In the genomic region with DNA sequence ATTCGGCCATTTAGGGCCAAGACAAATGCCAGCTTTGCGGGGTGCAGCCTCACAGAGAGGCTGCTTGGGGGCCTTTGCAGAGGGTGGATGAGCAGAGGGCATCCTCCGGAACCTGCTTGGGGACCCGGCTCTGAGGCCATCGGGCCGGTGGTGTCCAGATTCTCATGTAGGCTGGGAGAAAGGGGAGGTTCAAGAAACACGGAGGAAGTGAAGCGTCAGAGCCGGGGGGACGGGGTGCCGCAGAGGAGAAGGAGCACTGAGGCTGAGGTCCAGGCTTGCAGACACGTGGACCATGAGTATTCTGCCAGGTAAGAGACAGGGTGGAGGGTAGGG, we compare ENCODE assay signal across 16 cellular contexts.
DNase-seq lines count a peak whose midpoint lies in the region; ATAC-seq and TF ChIP-seq lines count a peak whose summit lies in the region.
"Had no signal": no experiment of that assay in that cellular context is flagged by ENCODE, and none has a peak within 500 bp of the region (broad histone marks: within the 10 kb centered on the region; RNA-seq: fewer than 3 reads in every experiment).

No MANE protein-coding gene starts in this region.

- in situ Hi-C loops in IMR-90 (cut with MboI; ENCODE audit: low sequenced_read_pairs), result no loop called here

- H3K4ac ChIP-seq in IMR-90 (ENCODE audit: low read depth, low read length), result peak overlapping the region; percentile 36; the same call in 1 of the 2 replicates
- no peak overlapping the region for H3K4ac ChIP-seq in neuronal stem cell (ENCODE audit: low read length)

- 80% methylated on average over 9 of the region's 12 CpGs; no CpG with 5 or more reads in 1 of the 2 experiments for WGBS in IMR-90 (ENCODE audit: extremely low coverage in 2 of 2, insufficient read length in 1 of 2), 2 experiments
- WGBS in neuronal stem cell (ENCODE audit: extremely low coverage in 2 of 2, insufficient read length in 2 of 2, insufficient replicate concordance in 1 of 2), 2 donors, result no CpG with 5 or more reads among the region's 12 CpGs

- no peak overlapping the region for H4K5ac ChIP-seq in IMR-90 (ENCODE audit: low read depth, low read length)

- no peak overlapping the region for H3K27ac ChIP-seq in IMR-90 (ENCODE audit: insufficient read depth, low read length)
- H3K27ac ChIP-seq in duodenal mucosa (ENCODE audit: low read depth, low read length), result no peak overlapping the region
- no peak overlapping the region for H3K27ac ChIP-seq in neuronal stem cell (replicated peaks; ENCODE audit: low read length)
- H3K27ac ChIP-seq: 22Rv1 had no signal

- H4K91ac ChIP-seq in IMR-90 (ENCODE audit: insufficient read depth, low read depth, low read length) (no peak overlapping the region; the same call in 1 of the 2 replicates), neuronal stem cell (ENCODE audit: low read depth, low read length, poor library complexity) (no peak overlapping the region)

- CTCF ChIA-PET in IMR-90 (lab: Yijun Ruan, JAX) (no interaction called here), GM10248 (lab: Yijun Ruan, JAX) (no interaction called here)

- no peaks in the 10 kb centered on the region; the same call in 1 of the 2 replicates for H3K9me1 ChIP-seq in IMR-90 (ENCODE audit: insufficient read depth, low read length)

- H3K36me3 ChIP-seq in IMR-90 (ENCODE audit: control insufficient read depth, insufficient read depth, low read length) (no peaks in the 10 kb centered on the region), duodenal mucosa (ENCODE audit: control insufficient read depth in 1 of 2, insufficient read depth in 2 of 2, low read length in 2 of 2) (peaks cover 4 to 15% of the 10 kb centered on the region in 2 donors), neuronal stem cell (replicated peaks in 1 of 2; ENCODE audit: control insufficient read depth in 2 of 2, insufficient read depth in 2 of 2, low read length in 2 of 2) (no peaks in the 10 kb centered on the region)

- H2BK5ac ChIP-seq in IMR-90 (ENCODE audit: low read depth, low read length, poor library complexity, severe bottlenecking) (no peak overlapping the region), neuronal stem cell (ENCODE audit: low read length) (no peak overlapping the region)

- intact Hi-C loops in IMR-90 (cut with micrococcal nuclease), result no loop called here

- H3K18ac ChIP-seq in IMR-90 (ENCODE audit: low read depth, low read length) (no peak overlapping the region), neuronal stem cell (ENCODE audit: low read length) (peak overlapping the region; percentile 53)

- no peak overlapping the region for H3K4me2 ChIP-seq in IMR-90 (ENCODE audit: low read depth, low read length)
- H3K4me2 ChIP-seq in neuronal stem cell (ENCODE audit: insufficient read depth, low read length, poor library complexity, severe bottlenecking), result no peak overlapping the region

- H3K4me1 ChIP-seq in IMR-90 (ENCODE audit: control insufficient read depth, insufficient read depth, low read length) (no peaks in the 10 kb centered on the region), duodenal mucosa (ENCODE audit: control insufficient read depth in 1 of 2, insufficient read depth in 2 of 2, low read length in 2 of 2) (peaks cover 33 to 34% of the 10 kb centered on the region in 2 donors), neuronal stem cell (ENCODE audit: control insufficient read depth in 2 of 2, insufficient read depth in 1 of 2, low read depth in 1 of 2, low read length in 2 of 2) (peaks cover 0 to 9% of the 10 kb centered on the region in 2 donors)
- H3K4me1 ChIP-seq: Caco-2 had no signal

- peak; percentile 47 for DNase-seq in NK-92 treated with Interleukin-12 subunit alpha and Interleukin-12 subunit beta, amount 100 ng/mL, for 24 hours (lab: John Stamatoyannopoulos, UW)
- DNase-seq in NK-92 (lab: John Stamatoyannopoulos, UW; ENCODE audit: unreplicated experiment) (no peak), IMR-90 (no peak), neuronal stem cell (ENCODE audit: low spot score) (no peak), GM10248 (ENCODE audit: extremely low spot score) (no peak), GM19240 (ENCODE audit: insufficient read length, low spot score) (no peak)
- DNase-seq: DMS79, GOT3, NCI-H1105 treated with DMSO at 0.1 percent for 48 hours, NCI-H187, NCI-H446, SIG-M5 had no signal

- H2AK5ac ChIP-seq in IMR-90 (ENCODE audit: low read depth, low read length), result 0 out of 2 replicates have a peak overlapping the region, but pooled peaks have one; percentile 1
- H2AK5ac ChIP-seq in neuronal stem cell (ENCODE audit: low read depth, low read length), result peak overlapping the region; percentile 23

- peaks cover 19% of the 10 kb centered on the region for H3K9me3 ChIP-seq in IMR-90 (ENCODE audit: control insufficient read depth, insufficient read depth, low read length)
- H3K9me3 ChIP-seq in duodenal mucosa (ENCODE audit: control insufficient read depth in 1 of 2, low read length in 2 of 2), result no peaks in the 10 kb centered on the region
- no peaks in the 10 kb centered on the region for H3K9me3 ChIP-seq in neuronal stem cell (replicated peaks in 1 of 2; ENCODE audit: control insufficient read depth in 2 of 2, insufficient read depth in 1 of 2, low read depth in 1 of 2, low read length in 2 of 2)
- H3K9me3 ChIP-seq: Caco-2 had no signal

- TF ChIP-seq RAD21 in IMR-90 (IDR thresholded peaks at IDR 0.05; ENCODE audit: low read length), result no peak

- no peak for TF ChIP-seq POLR2A in IMR-90 (IDR thresholded peaks at IDR 0.05; ENCODE audit: low read depth, low read length)

- H3K56ac ChIP-seq in IMR-90 (ENCODE audit: extremely low read depth, insufficient read depth, low read length), result no peak overlapping the region

- H4K20me1 ChIP-seq in IMR-90 (ENCODE audit: insufficient read depth, low read length), result no peaks in the 10 kb centered on the region

- no peaks in the 10 kb centered on the region for H3K27me3 ChIP-seq in IMR-90 (ENCODE audit: control insufficient read depth, insufficient read depth, low read length)
- H3K27me3 ChIP-seq in duodenal mucosa (ENCODE audit: control insufficient read depth in 1 of 2, insufficient read depth in 2 of 2, low read length in 2 of 2), result no peaks in the 10 kb centered on the region
- H3K27me3 ChIP-seq in neuronal stem cell (ENCODE audit: control insufficient read depth in 3 of 3, insufficient read depth in 3 of 3, low read depth in 1 of 3, low read length in 3 of 3), result no peaks in the 10 kb centered on the region

- H3K9ac ChIP-seq in IMR-90 (ENCODE audit: low read depth, low read length), result no peak overlapping the region
- H3K9ac ChIP-seq in duodenal mucosa (ENCODE audit: low read depth in 1 of 2, low read length in 2 of 2), result peak overlapping the region; percentile 89 to 91
- no peak overlapping the region for H3K9ac ChIP-seq in neuronal stem cell (ENCODE audit: low read depth, low read length, poor library complexity)

- H2BK120ac ChIP-seq in IMR-90 (ENCODE audit: low read depth, low read length) (no peak overlapping the region), neuronal stem cell (ENCODE audit: low read depth, low read length) (no peak overlapping the region)

- ATAC-seq in IMR-90 (ENCODE audit: low read depth) (no peak), GM19467 (IDR thresholded peaks at IDR 0.05; ENCODE audit: unreplicated experiment) (no peak)

- no peak overlapping the region for H2AFZ ChIP-seq in IMR-90 (replicated peaks; ENCODE audit: low read length, poor library complexity)
- no peak overlapping the region for H2AFZ ChIP-seq in neuronal stem cell (ENCODE audit: low read length)

- no peak overlapping the region for H2BK20ac ChIP-seq in IMR-90 (ENCODE audit: low read depth, low read length)

- dilution Hi-C loops in IMR-90 (cut with HindIII; ENCODE audit: low sequenced_read_pairs, unreplicated experiment), result no loop called here

- H3K4me3 ChIP-seq in IMR-90 (ENCODE audit: insufficient read depth, low read depth, low read length), result no peak overlapping the region
- peak overlapping the region; percentile 69 to 80 for H3K4me3 ChIP-seq in duodenal mucosa (ENCODE audit: low read depth in 1 of 2, low read length in 2 of 2)
- no peak overlapping the region for H3K4me3 ChIP-seq in neuronal stem cell (ENCODE audit: low read length in 2 of 2)

- H2BK15ac ChIP-seq in IMR-90 (ENCODE audit: low read depth, low read length) (no peak overlapping the region), neuronal stem cell (ENCODE audit: low read length) (no peak overlapping the region)

- no peak overlapping the region for H2AK9ac ChIP-seq in IMR-90 (replicated peaks; ENCODE audit: low read depth, low read length, poor library complexity)

- POLR2A ChIA-PET in IMR-90 (lab: Charles Lee; ENCODE audit: unreplicated experiment), result no interaction called here
- POLR2A ChIA-PET in GM10248 (lab: Yijun Ruan, JAX), result no interaction called here

- no peak overlapping the region for H3K23ac ChIP-seq in IMR-90 (ENCODE audit: low read depth, low read length)
- H3K23ac ChIP-seq in neuronal stem cell (ENCODE audit: low read depth, low read length, poor library complexity), result no peak overlapping the region

- H4K8ac ChIP-seq in IMR-90 (ENCODE audit: low read depth in 2 of 2, low read length in 2 of 2) (peak overlapping the region in 1 of 2 experiments; percentile 80; a peak in 1 of 4 replicates), neuronal stem cell (ENCODE audit: low read depth, low read length) (no peak overlapping the region)

- H3K14ac ChIP-seq in IMR-90 (replicated peaks; ENCODE audit: low read depth, low read length) (no peak overlapping the region), neuronal stem cell (ENCODE audit: low read length) (no peak overlapping the region)

- TF ChIP-seq CTCF in IMR-90 (conservative IDR thresholded peaks at IDR 0.05; ENCODE audit: low read depth, low read length) (no peak), GM10248 (IDR thresholded peaks at IDR 0.05; ENCODE audit: control extremely low read depth, extremely low read depth, low read depth, missing control alignments) (no peak)

- no peak overlapping the region for H2BK12ac ChIP-seq in neuronal stem cell (ENCODE audit: low read length)

- BruUV-seq in IMR-90 (replicated peaks; lab: Mats Ljungman, UMichigan), result no TSS peak

- H3K79me1 ChIP-seq in IMR-90 (ENCODE audit: low read depth in 1 of 2, low read length in 2 of 2) (no peaks in the 10 kb centered on the region), neuronal stem cell (ENCODE audit: low read depth, low read length) (no peaks in the 10 kb centered on the region)

TF ChIP-seq in IMR-90, 13 proteins besides CTCF, POLR2A, EP300 and RAD21 (continues in another document):
- TF ChIP-seq, protein P1, sequence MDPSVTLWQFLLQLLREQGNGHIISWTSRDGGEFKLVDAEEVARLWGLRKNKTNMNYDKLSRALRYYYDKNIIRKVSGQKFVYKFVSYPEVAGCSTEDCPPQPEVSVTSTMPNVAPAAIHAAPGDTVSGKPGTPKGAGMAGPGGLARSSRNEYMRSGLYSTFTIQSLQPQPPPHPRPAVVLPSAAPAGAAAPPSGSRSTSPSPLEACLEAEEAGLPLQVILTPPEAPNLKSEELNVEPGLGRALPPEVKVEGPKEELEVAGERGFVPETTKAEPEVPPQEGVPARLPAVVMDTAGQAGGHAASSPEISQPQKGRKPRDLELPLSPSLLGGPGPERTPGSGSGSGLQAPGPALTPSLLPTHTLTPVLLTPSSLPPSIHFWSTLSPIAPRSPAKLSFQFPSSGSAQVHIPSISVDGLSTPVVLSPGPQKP (IDR thresholded peaks at IDR 0.05; ENCODE audit: borderline replicate concordance, low read depth, low read length), result no peak
- TF ChIP-seq MAFK (IDR thresholded peaks at IDR 0.05; ENCODE audit: low read depth, low read length) (no peak), RFX5 (IDR thresholded peaks at IDR 0.05; ENCODE audit: low read depth, low read length) (no peak), MXI1 (IDR thresholded peaks at IDR 0.05; ENCODE audit: borderline replicate concordance, low read depth, low read length) (no peak)

Comparison
In these comparisons a context has a peak if more than half of its experiments do, and no peak if none do; other contexts are left out.
1. H3K4me3 ChIP-seq: peak in duodenal mucosa (2 of 2); none in IMR-90 (single experiment) and neuronal stem cell (0 of 2).
2. H3K9ac ChIP-seq: peak in duodenal mucosa (2 of 2); none in IMR-90 (single experiment) and neuronal stem cell (single experiment).